In the genomic region with DNA sequence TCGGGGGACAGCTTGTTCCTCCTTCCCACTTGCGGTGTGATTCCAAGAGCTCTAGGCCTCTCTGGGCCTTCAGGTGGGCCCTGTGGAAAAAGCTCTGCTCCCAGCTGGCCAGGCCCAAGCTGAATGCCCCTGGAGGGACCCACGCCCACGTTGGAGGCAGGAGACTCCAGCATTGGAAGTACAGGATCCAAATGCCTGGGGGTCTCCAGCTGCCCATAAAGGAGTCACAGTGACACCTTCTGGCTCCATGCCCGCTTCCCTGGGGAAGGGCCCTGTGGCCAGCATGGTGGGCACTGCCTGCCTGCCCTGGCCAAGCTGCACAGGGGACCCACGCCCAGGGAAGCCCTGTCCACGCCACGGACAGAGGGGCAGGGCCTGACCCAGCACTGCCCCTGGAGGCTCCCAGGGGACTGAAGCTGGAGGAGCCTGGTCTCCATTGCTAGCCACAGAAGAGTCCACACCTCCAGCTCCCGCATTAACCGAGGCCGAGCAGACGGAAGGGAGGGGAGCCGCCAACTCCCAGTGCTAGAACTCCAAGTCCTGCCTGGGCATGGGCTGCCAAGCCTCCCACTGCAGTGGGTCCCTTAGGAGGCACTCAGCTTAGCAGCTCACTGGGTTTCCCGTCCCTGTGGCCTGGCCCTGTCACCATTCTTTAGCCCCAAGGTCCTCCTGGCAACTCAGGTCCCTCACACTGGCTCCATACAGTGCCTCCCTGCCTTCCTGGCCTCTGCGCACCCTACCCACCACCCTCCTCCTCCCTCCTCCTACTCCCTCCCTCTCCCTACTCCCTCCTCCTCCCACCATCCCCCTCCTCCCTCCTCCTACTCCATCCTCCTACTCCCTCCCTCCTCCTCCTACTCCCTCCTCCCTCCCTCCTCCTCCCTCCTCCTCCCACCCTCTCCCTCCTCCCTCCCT, we compare ENCODE assay signal across 16 cellular contexts. TPM values are rescaled to one million over a fixed set of nuclear protein-coding genes. Genes with fewer than 3 reads are reported as not detected.
"Had no signal": no experiment of that assay in that cellular context is flagged by ENCODE, and none has a peak within 500 bp of the region (broad histone marks: within the 10 kb centered on the region; RNA-seq: fewer than 3 reads in every experiment).

No MANE protein-coding gene starts in this region.

- H3K9me3 Mint-ChIP-seq: activated CD4-positive, alpha-beta memory T cell treated with anti-CD3 and anti-CD28 coated beads, Interleukin-2, amount 10 ng/mL, durations not matched to agents 7 days and 5 days; effector memory CD8-positive, alpha-beta T cell; natural killer cell treated with Interleukin-12 subunit alpha and Interleukin-12 subunit beta and Interleukin-15 and Interleukin-18, amount 100 ng/mL, for 72 hours; stimulated activated naive B cell treated with anti-CD40 and anti-IgM and Interleukin-4, amounts not matched to agents 10 μg/mL and 1 μg/mL and 100 μg/mL, for 72 hours had no signal

- H3K27ac Mint-ChIP-seq: activated CD4-positive, alpha-beta memory T cell treated with anti-CD3 and anti-CD28 coated beads, Interleukin-2, amount 10 ng/mL, durations not matched to agents 7 days and 5 days; activated CD8-positive, alpha-beta memory T cell treated with anti-CD3 and anti-CD28 coated beads, Interleukin-2, amount 10 ng/mL, durations not matched to agents 7 days and 5 days; activated naive CD8-positive, alpha-beta T cell; natural killer cell treated with Interleukin-12 subunit alpha and Interleukin-12 subunit beta and Interleukin-15 and Interleukin-18, amount 100 ng/mL, for 72 hours; stimulated activated naive B cell treated with anti-CD40 and anti-IgM and Interleukin-4, amounts not matched to agents 10 μg/mL and 1 μg/mL and 100 μg/mL, for 72 hours had no signal

- H3K4me1 Mint-ChIP-seq: activated CD4-positive, alpha-beta memory T cell treated with anti-CD3 and anti-CD28 coated beads, Interleukin-2, amount 10 ng/mL, durations not matched to agents 7 days and 5 days; activated CD8-positive, alpha-beta memory T cell treated with anti-CD3 and anti-CD28 coated beads, Interleukin-2, amount 10 ng/mL, durations not matched to agents 7 days and 5 days; stimulated activated naive B cell treated with anti-CD40 and anti-IgM and Interleukin-4, amounts not matched to agents 10 μg/mL and 1 μg/mL and 100 μg/mL, for 72 hours had no signal

- H3K27me3 ChIP-seq: cardiac muscle cell, thyroid gland had no signal

- H3K4me3 ChIP-seq: cardiac muscle cell, lower lobe of right lung, thyroid gland had no signal

- H3K27ac ChIP-seq: cardiac muscle cell, lower lobe of right lung, parathyroid adenoma, thyroid gland had no signal

- H2AFZ ChIP-seq: parathyroid adenoma had no signal

- H3K36me3 Mint-ChIP-seq: activated CD8-positive, alpha-beta memory T cell treated with anti-CD3 and anti-CD28 coated beads, Interleukin-2, amount 10 ng/mL, durations not matched to agents 7 days and 5 days; activated naive CD8-positive, alpha-beta T cell; natural killer cell treated with Interleukin-12 subunit alpha and Interleukin-12 subunit beta and Interleukin-15 and Interleukin-18, amount 100 ng/mL, for 72 hours; stimulated activated naive B cell treated with anti-CD40 and anti-IgM and Interleukin-4, amounts not matched to agents 10 μg/mL and 1 μg/mL and 100 μg/mL, for 72 hours had no signal

- H3K27me3 Mint-ChIP-seq: activated CD4-positive, alpha-beta memory T cell treated with anti-CD3 and anti-CD28 coated beads, Interleukin-2, amount 10 ng/mL, durations not matched to agents 7 days and 5 days; activated naive CD8-positive, alpha-beta T cell had no signal

- H3K4me3 Mint-ChIP-seq: activated CD4-positive, alpha-beta memory T cell treated with anti-CD3 and anti-CD28 coated beads, Interleukin-2, amount 10 ng/mL, durations not matched to agents 7 days and 5 days; activated CD8-positive, alpha-beta memory T cell treated with anti-CD3 and anti-CD28 coated beads, Interleukin-2, amount 10 ng/mL, durations not matched to agents 7 days and 5 days; activated naive CD8-positive, alpha-beta T cell; effector memory CD8-positive, alpha-beta T cell; natural killer cell treated with Interleukin-12 subunit alpha and Interleukin-12 subunit beta and Interleukin-15 and Interleukin-18, amount 100 ng/mL, for 72 hours; stimulated activated naive B cell treated with anti-CD40 and anti-IgM and Interleukin-4, amounts not matched to agents 10 μg/mL and 1 μg/mL and 100 μg/mL, for 72 hours had no signal

- H3K4me1 ChIP-seq: lower lobe of right lung, parathyroid adenoma, thyroid gland had no signal

- ATAC-seq: activated CD8-positive, alpha-beta memory T cell treated with anti-CD3 and anti-CD28 coated beads, Interleukin-2, amount 10 ng/mL, durations not matched to agents 7 days and 5 days; effector memory CD8-positive, alpha-beta T cell; left cardiac atrium; lower lobe of right lung had no signal

- H3K79me2 ChIP-seq: parathyroid adenoma had no signal

- H3K36me3 ChIP-seq: cardiac muscle cell, lower lobe of right lung, thyroid gland had no signal

- DNase-seq: activated CD4-positive, alpha-beta memory T cell treated with anti-CD3 and anti-CD28 coated beads, Interleukin-2, amount 10 ng/mL, durations not matched to agents 7 days and 5 days; activated CD4-positive, alpha-beta T cell treated with anti-CD3 and anti-CD28 coated beads for 48 hours; activated CD4-positive, CD25-positive, alpha-beta regulatory T cell; activated CD8-positive, alpha-beta memory T cell treated with anti-CD3 and anti-CD28 coated beads, Interleukin-2, amount 10 ng/mL, durations not matched to agents 7 days and 5 days; amygdala; dermis blood vessel endothelial cell; effector memory CD8-positive, alpha-beta T cell; left cardiac atrium; lower lobe of right lung; stimulated activated naive B cell treated with anti-CD40 and anti-IgM and Interleukin-4, amounts not matched to agents 10 μg/mL and 1 μg/mL and 100 μg/mL, for 72 hours; T-helper 9 cell; thyroid gland had no signal

- H3K9ac ChIP-seq: parathyroid adenoma had no signal

- H3K9me3 ChIP-seq: lower lobe of right lung, thyroid gland had no signal

RNA-seq across cellular contexts. Expression of gene WNT9A, which starts 41.9 kb away (rescaled TPM):
- polyA plus RNA-seq: cardiac muscle cell had no signal
